Comparison of ENCODE assay signal across 24 cellular contexts in genomic region chr14:85519661-85520305, GRCh38. TPM values are rescaled to one million over a fixed set of nuclear protein-coding genes. Genes with fewer than 3 reads are reported as not detected.
A peak's percentile ranks its signal among the peaks of the same experiment; 100 is the strongest.
DNase-seq lines count a peak whose midpoint lies in the region; ATAC-seq and TF ChIP-seq lines count a peak whose summit lies in the region.
"Had no signal": no experiment of that assay in that cellular context is flagged by ENCODE, and none has a peak within 500 bp of the region (broad histone marks: within the 10 kb centered on the region; RNA-seq: fewer than 3 reads in every experiment).

No MANE protein-coding gene starts in this region.

- BruUV-seq in A673 (replicated peaks; lab: Mats Ljungman, UMichigan): no TSS peak

- DNase-seq in A673 (ENCODE audit: low spot score) (peak; percentile 68), NCI-H69 (lab: John Stamatoyannopoulos, UW) (peak; percentile 98), left kidney (ENCODE audit: low read depth, low spot score) (peak; percentile 73), right cardiac atrium (no peak), GM19240 (ENCODE audit: insufficient read length, low spot score) (no peak)
- no peak for DNase-seq in stimulated activated CD4-positive, alpha-beta T cell treated with anti-CD3 and anti-CD28 coated beads, Interleukin-4, amount 100 ng/mL, for 24 hours
- DNase-seq in activated CD8-positive, alpha-beta memory T cell treated with anti-CD3 and anti-CD28 coated beads, Interleukin-2, amount 50 U/mL, for 48 hours: no peak
- DNase-seq: activated CD4-positive, alpha-beta T cell treated with anti-CD3 and anti-CD28 coated beads for 1 hour; activated gamma-delta T cell treated with Interleukin-2 at 50 U/mL for 16 hours; activated T-cell treated with anti-CD3 and anti-CD28 coated beads, Interleukin-2, amount 50 U/mL, for 1 hour; brain microvascular endothelial cell; foreskin keratinocyte; HCEC 1CT; left ventricle myocardium inferior; MG63; natural killer cell; NCI-H187; stimulated activated CD4-positive, alpha-beta T cell treated with anti-CD3 and anti-CD28 coated beads, Interleukin-12 subunit alpha, Interleukin-12 subunit beta, amount 100 ng/mL, for 4 hours; stimulated activated CD4-positive, alpha-beta T cell treated with anti-CD3 and anti-CD28 coated beads, Interleukin-4, amount 100 ng/mL, for 4 hours; stimulated activated naive CD4-positive, alpha-beta T cell had no signal

- CTCF ChIA-PET in A673 (lab: Charles Lee) (no interaction called here), HEK293 (lab: Yijun Ruan, JAX) (interaction anchor here (1.2 kb wide), 1 partner anchor 13 kb away, joined by 3 read pairs; no protein-coding TSS in a partner anchor)

- H3K9me3 ChIP-seq in A673 (ENCODE audit: low read depth, low read length, poor library complexity, severe bottlenecking) (no peaks in the 10 kb centered on the region), HEK293 (ENCODE audit: control insufficient read depth, insufficient read depth, low read depth, low read length) (no peaks in the 10 kb centered on the region), right cardiac atrium (ENCODE audit: control insufficient read depth, low read length) (no peaks in the 10 kb centered on the region)
- H3K9me3 ChIP-seq: left ventricle myocardium inferior, MG63, vagina had no signal

- no peaks in the 10 kb centered on the region for H3K36me3 ChIP-seq in A673 (ENCODE audit: insufficient read depth, low read length, poor library complexity, severe bottlenecking)
- H3K36me3 ChIP-seq in HEK293 (ENCODE audit: control insufficient read depth in 2 of 2, insufficient read depth in 1 of 2, low read length in 2 of 2): no peaks in the 10 kb centered on the region
- H3K36me3 ChIP-seq: brain microvascular endothelial cell, left ventricle myocardium inferior, MG63, vagina had no signal

- TF ChIP-seq CTCF in A673 (conservative IDR thresholded peaks at IDR 0.05; ENCODE audit: low read depth, low read length) (no peak), HEK293 (tag by site-specific recombination; IDR thresholded peaks at IDR 0.05) (no peak)

- peaks cover 13% of the 10 kb centered on the region for H3K4me1 ChIP-seq in A673 (ENCODE audit: insufficient read depth, low read length, poor library complexity, severe bottlenecking)
- peaks cover 18% of the 10 kb centered on the region for H3K4me1 ChIP-seq in HEK293 (ENCODE audit: control insufficient read depth, insufficient read depth, low read length)
- no peaks in the 10 kb centered on the region for H3K4me1 ChIP-seq in right cardiac atrium (ENCODE audit: control insufficient read depth, insufficient read depth, low read length)
- H3K4me1 ChIP-seq: left ventricle myocardium inferior, vagina had no signal

- H3K4me3 ChIP-seq in A673 (ENCODE audit: low read depth, low read length, poor library complexity, severe bottlenecking): no peak overlapping the region
- no peak overlapping the region for H3K4me3 ChIP-seq in HEK293 (ENCODE audit: low read depth, low read length)
- no peak overlapping the region for H3K4me3 ChIP-seq in right cardiac atrium (ENCODE audit: low read length)
- H3K4me3 ChIP-seq: left ventricle myocardium inferior, MG63, vagina had no signal

- WGBS in right cardiac atrium: 92% methylated on average over 1 of the region's 1 CpG

- ATAC-seq in right cardiac atrium: no peak
- ATAC-seq: foreskin keratinocyte, natural killer cell had no signal

- POLR2A ChIA-PET in A673 (lab: Charles Lee; ENCODE audit: low non-redundant PET) (no interaction called here), HEK293 (lab: Yijun Ruan, JAX) (no interaction called here)

- H3K27me3 ChIP-seq in A673 (replicated peaks; ENCODE audit: insufficient read depth, low read depth, low read length, poor library complexity): no peaks in the 10 kb centered on the region
- H3K27me3 ChIP-seq in right cardiac atrium (ENCODE audit: control insufficient read depth, insufficient read depth): no peaks in the 10 kb centered on the region
- H3K27me3 ChIP-seq: brain microvascular endothelial cell, foreskin keratinocyte, MG63, vagina had no signal

- H3K27ac ChIP-seq in A673 (ENCODE audit: low read depth, low read length, poor library complexity, severe bottlenecking) (no peak overlapping the region), HEK293 (ENCODE audit: extremely low read depth, low read depth, low read length) (peak overlapping the region; percentile 39), right cardiac atrium (ENCODE audit: low read length) (no peak overlapping the region)
- H3K27ac ChIP-seq: brain microvascular endothelial cell, C4-2B, foreskin keratinocyte, left ventricle myocardium inferior, vagina had no signal

- intact Hi-C loops in A673 (cut with micrococcal nuclease; ENCODE audit: unreplicated experiment) (no loop called here), right cardiac atrium (cut with DNase I) (loop anchor here in 3 of 4 donors (10.0 kb wide), 2 partner anchors 105 to 175 kb away; no protein-coding TSS in a partner anchor)

TF ChIP-seq in HEK293, 187 proteins besides CTCF, POLR2A, EP300 and RAD21:
- TF ChIP-seq ZNF561 (tag by site-specific recombination; IDR thresholded peaks at IDR 0.05; ENCODE audit: borderline replicate concordance): no peak
- TF ChIP-seq ZBTB21 (tag by site-specific recombination; IDR thresholded peaks at IDR 0.05): no peak
- TF ChIP-seq ZFP37 (tag by site-specific recombination; IDR thresholded peaks at IDR 0.05): no peak
- no peak for TF ChIP-seq ZNF2 (tag by site-specific recombination; IDR thresholded peaks at IDR 0.05)
- TF ChIP-seq, protein P1, sequence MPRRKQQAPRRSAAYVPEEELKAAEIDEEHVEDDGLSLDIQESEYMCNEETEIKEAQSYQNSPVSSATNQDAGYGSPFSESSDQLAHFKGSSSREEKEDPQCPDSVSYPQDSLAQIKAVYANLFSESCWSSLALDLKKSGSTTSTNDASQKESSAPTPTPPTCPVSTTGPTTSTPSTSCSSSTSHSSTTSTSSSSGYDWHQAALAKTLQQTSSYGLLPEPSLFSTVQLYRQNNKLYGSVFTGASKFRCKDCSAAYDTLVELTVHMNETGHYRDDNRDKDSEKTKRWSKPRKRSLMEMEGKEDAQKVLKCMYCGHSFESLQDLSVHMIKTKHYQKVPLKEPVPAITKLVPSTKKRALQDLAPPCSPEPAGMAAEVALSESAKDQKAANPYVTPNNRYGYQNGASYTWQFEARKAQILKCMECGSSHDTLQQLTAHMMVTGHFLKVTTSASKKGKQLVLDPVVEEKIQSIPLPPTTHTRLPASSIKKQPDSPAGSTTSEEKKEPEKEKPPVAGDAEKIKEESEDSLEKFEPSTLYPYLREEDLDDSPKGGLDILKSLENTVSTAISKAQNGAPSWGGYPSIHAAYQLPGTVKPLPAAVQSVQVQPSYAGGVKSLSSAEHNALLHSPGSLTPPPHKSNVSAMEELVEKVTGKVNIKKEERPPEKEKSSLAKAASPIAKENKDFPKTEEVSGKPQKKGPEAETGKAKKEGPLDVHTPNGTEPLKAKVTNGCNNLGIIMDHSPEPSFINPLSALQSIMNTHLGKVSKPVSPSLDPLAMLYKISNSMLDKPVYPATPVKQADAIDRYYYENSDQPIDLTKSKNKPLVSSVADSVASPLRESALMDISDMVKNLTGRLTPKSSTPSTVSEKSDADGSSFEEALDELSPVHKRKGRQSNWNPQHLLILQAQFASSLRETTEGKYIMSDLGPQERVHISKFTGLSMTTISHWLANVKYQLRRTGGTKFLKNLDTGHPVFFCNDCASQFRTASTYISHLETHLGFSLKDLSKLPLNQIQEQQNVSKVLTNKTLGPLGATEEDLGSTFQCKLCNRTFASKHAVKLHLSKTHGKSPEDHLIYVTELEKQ (tag by site-specific recombination; IDR thresholded peaks at IDR 0.05; ENCODE audit: borderline replicate concordance): no peak
- no peak for TF ChIP-seq YY1 (tag by site-specific recombination; IDR thresholded peaks at IDR 0.05)
- no peak for TF ChIP-seq SCRT1 (tag by site-specific recombination; IDR thresholded peaks at IDR 0.05; ENCODE audit: borderline replicate concordance)

RNA-seq across cellular contexts. Expression of gene FLRT2, which starts 10.2 kb away (rescaled TPM):
- 107 and 128 TPM in 2 replicates for total RNA-seq in A673 (2021)
- total RNA-seq in right cardiac atrium: 10 to 100 TPM in 3 of 4 donors, 1 to 10 TPM in 1; 3.9 to 39.2 (median 15.9) TPM
- polyA plus RNA-seq in right cardiac atrium: 2.2 TPM
- total RNA-seq: natural killer cell; T-helper 1 cell treated with Interleukin-12 subunit alpha and Interleukin-12 subunit beta and Interleukin-4 antibody, amounts not matched to agents 30 ng/mL and 1 ng/mL, for 36 hours had no signal

Comparison
In these comparisons a context has a peak if more than half of its experiments do, and no peak if none do; other contexts are left out.
1. DNase-seq: peak in A673 (single experiment), NCI-H69 (single experiment) and left kidney (single experiment); none in stimulated activated CD4-positive, alpha-beta T cell treated with anti-CD3 and anti-CD28 coated beads, Interleukin-4, amount 100 ng/mL, for 24 hours (single experiment), right cardiac atrium (0 of 3), activated CD8-positive, alpha-beta memory T cell treated with anti-CD3 and anti-CD28 coated beads, Interleukin-2, amount 50 U/mL, for 48 hours (single experiment) and GM19240 (single experiment).